Comparison of ENCODE assay signal across 10 cellular contexts in genomic region chr3:50239649-50240048, GRCh38. TPM values are rescaled to one million over a fixed set of nuclear protein-coding genes. Genes with fewer than 3 reads are reported as not detected.
DNase-seq lines count a peak whose midpoint lies in the region; ATAC-seq and TF ChIP-seq lines count a peak whose summit lies in the region.
"Had no signal": no experiment of that assay in that cellular context is flagged by ENCODE, and none has a peak within 500 bp of the region (broad histone marks: within the 10 kb centered on the region; RNA-seq: fewer than 3 reads in every experiment).

No MANE protein-coding gene starts in this region.

- H3K36me3 ChIP-seq in lower lobe of right lung (peaks cover 43% of the 10 kb centered on the region), BE2C (no peaks in the 10 kb centered on the region)

- no peaks in the 10 kb centered on the region for H3K9me3 ChIP-seq in lower lobe of right lung
- no peaks in the 10 kb centered on the region for H3K9me3 ChIP-seq in BE2C

- H3K4me1 ChIP-seq in lower lobe of right lung (peaks cover 76% of the 10 kb centered on the region), BE2C (no peaks in the 10 kb centered on the region)

- TF ChIP-seq CTCF in lower lobe of right lung (IDR thresholded peaks at IDR 0.05) (no peak), BE2C (IDR thresholded peaks at IDR 0.05; ENCODE audit: low read depth, low read length) (no peak)

- peak overlapping the region; percentile 98 for H3K4me3 Mint-ChIP-seq in activated T-cell treated with anti-CD3 and anti-CD28 coated beads, Interleukin-2, amount 50 U/mL, for 24 hours
- peak overlapping the region; percentile 96 for H3K4me3 Mint-ChIP-seq in activated naive CD8-positive, alpha-beta T cell treated with anti-CD3 and anti-CD28 coated beads for 36 hours

- H3K27ac ChIP-seq in lower lobe of right lung: peak overlapping the region; percentile 96
- peak overlapping the region; percentile 86 for H3K27ac ChIP-seq in temporal lobe (ENCODE audit: low read depth, low read length)

- intact Hi-C loops in lower lobe of right lung (cut with DNase I): no loop called here

- no peaks in the 10 kb centered on the region for H3K9me3 Mint-ChIP-seq in activated T-cell treated with anti-CD3 and anti-CD28 coated beads, Interleukin-2, amount 50 U/mL, for 24 hours
- no peaks in the 10 kb centered on the region for H3K9me3 Mint-ChIP-seq in activated naive CD8-positive, alpha-beta T cell treated with anti-CD3 and anti-CD28 coated beads for 36 hours

- no peaks in the 10 kb centered on the region for H3K27me3 ChIP-seq in lower lobe of right lung (ENCODE audit: low read depth)
- no peaks in the 10 kb centered on the region for H3K27me3 ChIP-seq in BE2C

- no peak for ATAC-seq in lower lobe of right lung
- ATAC-seq: activated CD4-positive, CD25-positive, alpha-beta regulatory T cell treated with anti-CD3 and anti-CD28 coated beads, Interleukin-2, amount 50 U/mL, for 24 hours had no signal

- peaks cover 65% of the 10 kb centered on the region for H3K36me3 Mint-ChIP-seq in activated T-cell treated with anti-CD3 and anti-CD28 coated beads, Interleukin-2, amount 50 U/mL, for 24 hours (ENCODE audit: low read depth)
- H3K36me3 Mint-ChIP-seq in activated naive CD8-positive, alpha-beta T cell treated with anti-CD3 and anti-CD28 coated beads for 36 hours: peaks cover 21% of the 10 kb centered on the region

- peaks cover 68% of the 10 kb centered on the region for H3K4me1 Mint-ChIP-seq in activated T-cell treated with anti-CD3 and anti-CD28 coated beads, Interleukin-2, amount 50 U/mL, for 24 hours (ENCODE audit: low read depth)
- H3K4me1 Mint-ChIP-seq in activated naive CD8-positive, alpha-beta T cell treated with anti-CD3 and anti-CD28 coated beads for 36 hours: peaks cover 60% of the 10 kb centered on the region

- no peaks in the 10 kb centered on the region for H3K27me3 Mint-ChIP-seq in activated T-cell treated with anti-CD3 and anti-CD28 coated beads, Interleukin-2, amount 50 U/mL, for 24 hours
- no peaks in the 10 kb centered on the region for H3K27me3 Mint-ChIP-seq in activated naive CD8-positive, alpha-beta T cell treated with anti-CD3 and anti-CD28 coated beads for 36 hours

- H3K27ac Mint-ChIP-seq in activated T-cell treated with anti-CD3 and anti-CD28 coated beads, Interleukin-2, amount 50 U/mL, for 24 hours: peak overlapping the region; percentile 98
- H3K27ac Mint-ChIP-seq in activated naive CD8-positive, alpha-beta T cell treated with anti-CD3 and anti-CD28 coated beads for 36 hours: peak overlapping the region; percentile 69

- no peak for DNase-seq in activated T-cell treated with anti-CD3 and anti-CD28 coated beads, Interleukin-2, amount 50 U/mL, for 24 hours
- DNase-seq in activated T-cell treated with anti-CD3 and anti-CD28 coated beads, Interleukin-2, amount 50 U/mL, for 1 hour: no peak
- no peak for DNase-seq in activated naive CD8-positive, alpha-beta T cell treated with anti-CD3 and anti-CD28 coated beads for 36 hours
- DNase-seq in lower lobe of right lung (no peak), BE2C (no peak), SKM-1 treated with dmso at 0.1 percent for 144 hours (lab: John Stamatoyannopoulos, UW; ENCODE audit: unreplicated experiment) (no peak), NCI-H2107 treated with DMSO at 0.1 percent for 48 hours (lab: John Stamatoyannopoulos, UW; ENCODE audit: unreplicated experiment) (no peak)
- DNase-seq: kidney glomerular epithelial cell had no signal

- H3K4me3 ChIP-seq in lower lobe of right lung (peak overlapping the region; percentile 92), BE2C (ENCODE audit: low read depth, low read length) (no peak overlapping the region)

RNA-seq across cellular contexts. Expression of gene GNAI2, which starts 3.6 kb away (rescaled TPM):
- total RNA-seq in activated naive CD8-positive, alpha-beta T cell treated with anti-CD3 and anti-CD28 coated beads for 36 hours: 100 to 1,000 TPM; 211 to 217 TPM
- total RNA-seq in lower lobe of right lung (372 TPM), temporal lobe (83.1 TPM)
- polyA plus RNA-seq in BE2C (2012; ENCODE audit: insufficient read depth, insufficient read length, low read depth): 107 TPM

RNA-seq across cellular contexts. Expression of gene SEMA3B, which starts 29.3 kb away (rescaled TPM):
- 1 to 10 TPM; 1.2 to 1.6 TPM for total RNA-seq in activated naive CD8-positive, alpha-beta T cell treated with anti-CD3 and anti-CD28 coated beads for 36 hours
- 77.6 TPM for total RNA-seq in lower lobe of right lung
- 3.2 TPM for total RNA-seq in temporal lobe
- polyA plus RNA-seq in BE2C (2012; ENCODE audit: insufficient read depth, insufficient read length, low read depth): 1.5 TPM

RNA-seq across cellular contexts. Expression of gene SLC38A3, which starts 34.6 kb away (rescaled TPM):
- total RNA-seq in activated naive CD8-positive, alpha-beta T cell treated with anti-CD3 and anti-CD28 coated beads for 36 hours: under 1 TPM in 1 of 2 experiments, not detected in 1; 0.18 TPM
- total RNA-seq in lower lobe of right lung (not detected), temporal lobe (5.4 TPM)
- 0.43 TPM for polyA plus RNA-seq in BE2C (2012; ENCODE audit: insufficient read depth, insufficient read length, low read depth)

RNA-seq across cellular contexts. Expression of gene LSMEM2, which starts 39.2 kb away (rescaled TPM):
- not detected for total RNA-seq in activated naive CD8-positive, alpha-beta T cell treated with anti-CD3 and anti-CD28 coated beads for 36 hours
- total RNA-seq in lower lobe of right lung (not detected), temporal lobe (not detected)
- polyA plus RNA-seq in BE2C (2012; ENCODE audit: insufficient read depth, insufficient read length, low read depth): not detected

RNA-seq across cellular contexts. Expression of gene GNAT1, which starts 48.2 kb away (rescaled TPM):
- under 1 TPM in 1 of 2 experiments, not detected in 1; 0.12 TPM for total RNA-seq in activated naive CD8-positive, alpha-beta T cell treated with anti-CD3 and anti-CD28 coated beads for 36 hours
- not detected for total RNA-seq in lower lobe of right lung
- not detected for total RNA-seq in temporal lobe
- polyA plus RNA-seq in BE2C (2012; ENCODE audit: insufficient read depth, insufficient read length, low read depth): not detected

Comparison
In these comparisons a context has a peak if more than half of its experiments do, and no peak if none do; other contexts are left out.
1. RNA of gene SEMA3B, which starts 29.3 kb away (total RNA-seq): 77.6 TPM in lower lobe of right lung (single experiment); 3.2 TPM in temporal lobe (single experiment) and 1.2 to 1.6 TPM in activated naive CD8-positive, alpha-beta T cell treated with anti-CD3 and anti-CD28 coated beads for 36 hours; every median in the first group is over 10 times any median in the second.